ENCODE assay signal across 28 cellular contexts in the genomic region with DNA sequence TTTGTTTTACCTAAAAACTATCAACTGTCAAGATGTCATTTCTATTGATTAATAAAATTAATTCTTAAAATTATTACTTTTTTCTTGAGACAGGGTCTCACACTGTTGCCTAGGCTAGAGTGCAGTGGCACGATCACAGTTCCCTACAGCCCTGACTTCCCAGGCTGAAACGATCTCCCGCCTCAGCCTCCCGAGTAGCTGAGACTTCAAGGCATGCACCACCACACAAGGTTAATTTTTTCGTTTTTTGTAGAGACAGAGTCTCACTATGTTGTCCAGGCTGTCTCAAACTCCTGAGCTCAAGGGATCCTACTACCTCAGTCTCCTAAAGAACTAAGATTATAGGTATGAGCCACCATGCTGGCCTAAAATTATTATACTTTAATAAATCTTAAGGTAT.
"Had no signal": no experiment of that assay in that cellular context is flagged by ENCODE, and none has a peak within 500 bp of the region (broad histone marks: within the 10 kb centered on the region; RNA-seq: fewer than 3 reads in every experiment).

No MANE protein-coding gene starts in this region.

- H3K27ac Mint-ChIP-seq: dendritic cell treated with granulocyte-macrophage colony-stimulating factor and Interleukin-4, amounts not matched to agents 40 ng/mL and 50 ng/mL, for 4 days; endodermal cell; memory B cell; natural killer cell; stimulated activated naive B cell treated with anti-CD40 and anti-IgM and Interleukin-4, amounts not matched to agents 10 μg/mL and 1 μg/mL and 100 μg/mL, for 72 hours; stimulated activated naive CD8-positive, alpha-beta T cell treated with anti-CD3 and anti-CD28 coated beads, Interleukin-15, Interleukin-2, amounts not matched to agents 100 ng/mL and 50 ng/mL, for 24 hours had no signal

- H3K27ac ChIP-seq: epithelial cell of prostate, foreskin keratinocyte, gastroesophageal sphincter, heart left ventricle, hepatocyte, psoas muscle, skin epidermis, spleen, thoracic aorta, tibial nerve, upper lobe of left lung had no signal

- FAIRE-seq: kidney, urothelium cell line had no signal

- H3K36me3 ChIP-seq: ovary had no signal

- H3K36me3 Mint-ChIP-seq: memory B cell, natural killer cell had no signal

- H3K9me3 Mint-ChIP-seq: dendritic cell treated with granulocyte-macrophage colony-stimulating factor and Interleukin-4, amounts not matched to agents 40 ng/mL and 50 ng/mL, for 4 days; endodermal cell; natural killer cell; stimulated activated naive CD8-positive, alpha-beta T cell treated with anti-CD3 and anti-CD28 coated beads, Interleukin-15, Interleukin-2, amounts not matched to agents 100 ng/mL and 50 ng/mL, for 24 hours had no signal

- H3K4me1 ChIP-seq: foreskin keratinocyte had no signal

- H3K4me3 ChIP-seq: gastroesophageal sphincter, heart left ventricle, hepatocyte, lung, ovary, psoas muscle, skin epidermis, spleen, thoracic aorta, tibial nerve, upper lobe of left lung had no signal

- DNase-seq: effector CD8-positive, alpha-beta T cell; endodermal cell; foreskin keratinocyte; heart left ventricle; kidney; natural killer cell; occipital lobe; ovary; posterior cingulate gyrus; psoas muscle; right cardiac atrium; spleen; stimulated activated CD4-positive, alpha-beta T cell treated with anti-CD3 and anti-CD28 coated beads, Interleukin-2, amount 100 ng/mL, for 48 hours; stimulated activated naive B cell treated with anti-CD40 and anti-IgM and Interleukin-4, amounts not matched to agents 10 μg/mL and 1 μg/mL and 100 μg/mL, for 72 hours; upper lobe of left lung had no signal

- H3K4me2 ChIP-seq: hepatocyte had no signal

- H3K4me3 Mint-ChIP-seq: dendritic cell treated with granulocyte-macrophage colony-stimulating factor and Interleukin-4, amounts not matched to agents 40 ng/mL and 50 ng/mL, for 4 days; endodermal cell; memory B cell; natural killer cell; stimulated activated naive B cell treated with anti-CD40 and anti-IgM and Interleukin-4, amounts not matched to agents 10 μg/mL and 1 μg/mL and 100 μg/mL, for 72 hours; stimulated activated naive CD8-positive, alpha-beta T cell treated with anti-CD3 and anti-CD28 coated beads, Interleukin-15, Interleukin-2, amounts not matched to agents 100 ng/mL and 50 ng/mL, for 24 hours had no signal

- H3K27me3 ChIP-seq: foreskin keratinocyte, gastroesophageal sphincter, heart left ventricle, hepatocyte, ovary, spleen, tibial nerve, upper lobe of left lung had no signal

- ATAC-seq: esophagus mucosa; foreskin keratinocyte; gastroesophageal sphincter; heart left ventricle; left lobe of liver; natural killer cell; psoas muscle; right cardiac atrium; stimulated activated naive B cell treated with anti-CD40 and anti-IgM and Interleukin-4, amounts not matched to agents 10 μg/mL and 1 μg/mL and 100 μg/mL, for 72 hours had no signal

- H2AFZ ChIP-seq: hepatocyte had no signal

- H3K9me3 ChIP-seq: gastroesophageal sphincter, heart left ventricle, ovary, psoas muscle, spleen, thoracic aorta, tibial nerve, upper lobe of left lung had no signal

- H3K27me3 Mint-ChIP-seq: dendritic cell treated with granulocyte-macrophage colony-stimulating factor and Interleukin-4, amounts not matched to agents 40 ng/mL and 50 ng/mL, for 4 days; stimulated activated naive CD8-positive, alpha-beta T cell treated with anti-CD3 and anti-CD28 coated beads, Interleukin-15, Interleukin-2, amounts not matched to agents 100 ng/mL and 50 ng/mL, for 24 hours had no signal

- H3K4me1 Mint-ChIP-seq: memory B cell, natural killer cell had no signal
